16 cellular contexts compared by ENCODE assay signal in the genomic region with DNA sequence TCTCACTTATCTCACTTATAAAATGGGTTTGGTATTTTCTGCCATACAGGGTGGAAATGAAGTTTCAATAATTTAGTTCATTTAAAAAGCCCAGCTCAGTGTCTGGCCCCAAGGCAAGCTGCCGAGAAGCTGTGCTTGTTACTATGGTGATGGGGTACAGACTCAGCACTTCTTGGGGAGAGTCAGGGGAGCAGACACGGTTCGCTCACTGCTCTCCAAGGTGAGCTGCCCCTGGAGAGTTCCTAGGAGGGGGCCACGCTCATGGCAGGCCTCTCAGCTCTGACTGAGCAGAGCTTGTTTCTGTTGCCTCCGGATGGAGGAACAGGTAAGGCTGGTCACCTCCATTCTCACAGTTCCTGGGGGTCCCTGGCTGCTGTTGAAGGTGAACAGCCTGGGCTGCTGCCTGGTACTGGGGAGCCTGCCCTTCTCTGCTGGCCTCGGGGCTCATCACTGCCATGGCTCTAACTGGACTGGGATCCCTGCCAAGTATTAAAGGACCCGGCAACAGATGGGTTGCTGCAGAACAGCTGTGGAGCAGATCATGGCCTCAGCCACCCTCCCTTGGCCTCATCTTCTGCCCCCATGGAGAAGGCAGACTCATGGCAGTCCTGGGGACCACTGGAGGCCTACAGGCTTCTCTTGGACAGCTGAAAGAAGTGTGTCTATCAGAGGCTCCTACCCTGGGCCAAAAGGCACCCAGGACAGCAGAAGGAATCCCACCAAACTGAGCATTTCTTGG. TPM values are rescaled to one million over a fixed set of nuclear protein-coding genes. Genes with fewer than 3 reads are reported as not detected.
DNase-seq lines count a peak whose midpoint lies in the region; ATAC-seq and FAIRE-seq lines count a peak whose summit lies in the region.
"Had no signal": no experiment of that assay in that cellular context is flagged by ENCODE, and none has a peak within 500 bp of the region (broad histone marks: within the 10 kb centered on the region; RNA-seq: fewer than 3 reads in every experiment).

No MANE protein-coding gene starts in this region.

- DNase-seq in Right ventricle myocardium inferior (ENCODE audit: missing footprints) (no peak), cardiac septum (ENCODE audit: low spot score) (no peak), RPMI7951 (ENCODE audit: low read depth) (peak; percentile 81), right cardiac atrium (peak in 1 of 3 donors; percentile 68), HTR-8/SVneo (ENCODE audit: insufficient read length, low spot score) (no peak), KBM-7 (no peak), middle frontal gyrus (ENCODE audit: extremely low spot score, low spot score) (no peak)
- DNase-seq: aorta, NCI-H226, occipital lobe, upper lobe of right lung had no signal

- intact Hi-C loops in Right ventricle myocardium inferior (cut with DNase I) (no loop called here), cardiac septum (cut with DNase I) (no loop called here), right cardiac atrium (cut with DNase I) (no loop called here)

- ATAC-seq in Right ventricle myocardium inferior (peak; percentile 25), right cardiac atrium (no peak), esophagus mucosa (no peak)
- ATAC-seq: upper lobe of right lung had no signal

- no peak overlapping the region for H3K4me3 ChIP-seq in right cardiac atrium (ENCODE audit: low read length)
- H3K4me3 ChIP-seq: SK-N-MC, upper lobe of right lung had no signal

- H3K9me3 ChIP-seq in right cardiac atrium (ENCODE audit: control insufficient read depth, low read length), result no peaks in the 10 kb centered on the region
- H3K9me3 ChIP-seq: upper lobe of right lung had no signal

- no peak for FAIRE-seq in HTR-8/SVneo (lab: Jason Lieb, UNC)
- FAIRE-seq: islet of Langerhans had no signal

- in situ Hi-C loops in KBM-7 (cut with MboI; ENCODE audit: low pct_unique_long_range_greater_than_20kb, low sequenced_read_pairs), result no loop called here

- H3K27ac ChIP-seq in right cardiac atrium (ENCODE audit: low read length), result peak overlapping the region; percentile 75
- H3K27ac ChIP-seq: C4-2B, SK-N-MC, upper lobe of right lung had no signal

- no peaks in the 10 kb centered on the region for H3K27me3 ChIP-seq in right cardiac atrium (ENCODE audit: control insufficient read depth, insufficient read depth)
- H3K27me3 ChIP-seq: upper lobe of right lung had no signal

- 51% methylated on average over 7 of the region's 7 CpGs for WGBS in right cardiac atrium

- H3K4me1 ChIP-seq in right cardiac atrium (ENCODE audit: control insufficient read depth, insufficient read depth, low read length), result peaks cover 21% of the 10 kb centered on the region

RNA-seq across cellular contexts. Expression of gene SPATA32, which starts 25.8 kb away (rescaled TPM):
- total RNA-seq in Right ventricle myocardium inferior (not detected), cardiac septum (not detected), right cardiac atrium (not detected), esophagus mucosa (0.24 TPM)
- not detected in 2 replicates for total RNA-seq in RPMI7951 (2014; rRNA removed; shearing (Covaris generic))
- not detected for polyA plus RNA-seq in right cardiac atrium
- total RNA-seq: aorta, fibroblast of lung, occipital lobe, upper lobe of right lung had no signal
- polyA plus RNA-seq: aorta, fibroblast of lung had no signal

RNA-seq across cellular contexts. Expression of gene MAP3K14, which starts 29.1 kb away (rescaled TPM):
- 14.4 TPM for total RNA-seq in Right ventricle myocardium inferior
- 14.6 TPM for total RNA-seq in cardiac septum
- 2.9 and 5.7 TPM in 2 replicates for total RNA-seq in RPMI7951 (2014; rRNA removed; shearing (Covaris generic))
- 10 to 100 TPM; 12.2 to 17.1 (median 15.1) TPM for total RNA-seq in right cardiac atrium
- polyA plus RNA-seq in right cardiac atrium, result 10.8 TPM
- total RNA-seq in esophagus mucosa, result 6.3 TPM
